8 cellular contexts compared by ENCODE assay signal in genomic region chr9:137453643-137454081, GRCh38. TPM values are rescaled to one million over a fixed set of nuclear protein-coding genes. Genes with fewer than 3 reads are reported as not detected.
A peak's percentile ranks its signal among the peaks of the same experiment; 100 is the strongest.
DNase-seq lines count a peak whose midpoint lies in the region; ATAC-seq and TF ChIP-seq lines count a peak whose summit lies in the region.

No MANE protein-coding gene starts in this region.

- H2AFZ ChIP-seq in OCI-LY1 (ENCODE audit: low read length), result no peak overlapping the region

- no peak for TF ChIP-seq EP300 in gastroesophageal sphincter (IDR thresholded peaks at IDR 0.05)

- no peak overlapping the region for H3K27ac Mint-ChIP-seq in activated T-helper 2 cell treated with anti-CD3 and anti-CD28 coated beads, Interferon-gamma antibody, Interleukin-2, Interleukin-4, amounts not matched to agents 10 μg/mL and 5 μg/mL and 100 μg/mL, durations not matched to agents 14 hours and 24 hours and 36 hours

- no peaks in the 10 kb centered on the region for H3K9me3 Mint-ChIP-seq in activated T-helper 2 cell treated with anti-CD3 and anti-CD28 coated beads, Interferon-gamma antibody, Interleukin-2, Interleukin-4, amounts not matched to agents 10 μg/mL and 5 μg/mL and 100 μg/mL, durations not matched to agents 14 hours and 24 hours and 36 hours

- peak; percentile 40 for ATAC-seq in GM21515 (IDR thresholded peaks at IDR 0.05; ENCODE audit: unreplicated experiment)
- ATAC-seq in gastroesophageal sphincter, result peak; percentile 80
- peak; percentile 63 for ATAC-seq in omental fat pad (ENCODE audit: low FRiP score)

- CTCF ChIA-PET in AG04450 (lab: Charles Lee), result no interaction called here

- H3K27me3 ChIP-seq in AG04450 (ENCODE audit: control insufficient read depth, insufficient read depth, low read length) (no peaks in the 10 kb centered on the region), OCI-LY1 (ENCODE audit: insufficient read depth, low read length) (no peaks in the 10 kb centered on the region), gastroesophageal sphincter (no peaks in the 10 kb centered on the region), vagina (no peaks in the 10 kb centered on the region)

- H3K4me1 Mint-ChIP-seq in activated T-helper 2 cell treated with anti-CD3 and anti-CD28 coated beads, Interferon-gamma antibody, Interleukin-2, Interleukin-4, amounts not matched to agents 10 μg/mL and 5 μg/mL and 100 μg/mL, durations not matched to agents 14 hours and 24 hours and 36 hours (ENCODE audit: low read depth), result peaks cover 16% of the 10 kb centered on the region

- WGBS in gastroesophageal sphincter (ENCODE audit: low coverage in 1 of 2), 2 donors, result no CpG with 5 or more reads among the region's 25 CpGs

- H3K27ac ChIP-seq in AG04450 (ENCODE audit: low read depth, low read length), result no peak overlapping the region
- H3K27ac ChIP-seq in OCI-LY1 (ENCODE audit: low read depth, low read length, poor library complexity, severe bottlenecking), result no peak overlapping the region
- peak overlapping the region in 1 of 4 donors; percentile 77 for H3K27ac ChIP-seq in gastroesophageal sphincter
- H3K27ac ChIP-seq in vagina, result no peak overlapping the region

- POLR2A ChIA-PET in AG04450 (lab: Yijun Ruan, JAX), result interaction anchor here (1.1 kb wide), 1 partner anchor 213 kb away, joined by 3 read pairs; the partner anchor contains the start of gene TUBB4B

- DNase-seq in AG04450 (ENCODE audit: low read depth, low spot score) (peak; percentile 20), omental fat pad (ENCODE audit: low spot score) (no peak), vagina (ENCODE audit: extremely low spot score in 2 of 2) (no peak), inferior parietal cortex (ENCODE audit: extremely low spot score) (no peak)
- peak; percentile 63 for DNase-seq in activated T-helper 2 cell treated with anti-CD3 and anti-CD28 coated beads, Interferon-gamma antibody, Interleukin-2, Interleukin-4, amounts not matched to agents 10 μg/mL and 5 μg/mL and 100 μg/mL, durations not matched to agents 14 hours and 24 hours and 36 hours (ENCODE audit: low spot score)

- peaks cover 39% of the 10 kb centered on the region for H3K36me3 Mint-ChIP-seq in activated T-helper 2 cell treated with anti-CD3 and anti-CD28 coated beads, Interferon-gamma antibody, Interleukin-2, Interleukin-4, amounts not matched to agents 10 μg/mL and 5 μg/mL and 100 μg/mL, durations not matched to agents 14 hours and 24 hours and 36 hours (ENCODE audit: low read depth)

- H3K36me3 ChIP-seq in OCI-LY1 (ENCODE audit: insufficient read depth, low read length) (peaks cover 31% of the 10 kb centered on the region), gastroesophageal sphincter (peaks cover 0 to 56% of the 10 kb centered on the region in 2 donors), vagina (peaks cover 0 to 9% of the 10 kb centered on the region in 2 donors)

- no peak for TF ChIP-seq POLR2A in gastroesophageal sphincter (IDR thresholded peaks at IDR 0.05)
- TF ChIP-seq POLR2A in vagina (IDR thresholded peaks at IDR 0.05), result no peak

- peak overlapping the region; percentile 33 for H3K4me3 Mint-ChIP-seq in activated T-helper 2 cell treated with anti-CD3 and anti-CD28 coated beads, Interferon-gamma antibody, Interleukin-2, Interleukin-4, amounts not matched to agents 10 μg/mL and 5 μg/mL and 100 μg/mL, durations not matched to agents 14 hours and 24 hours and 36 hours (ENCODE audit: low read depth)

- no peaks in the 10 kb centered on the region for H3K79me2 ChIP-seq in OCI-LY1 (ENCODE audit: insufficient read depth, low read length)

- no peaks in the 10 kb centered on the region for H3K27me3 Mint-ChIP-seq in activated T-helper 2 cell treated with anti-CD3 and anti-CD28 coated beads, Interferon-gamma antibody, Interleukin-2, Interleukin-4, amounts not matched to agents 10 μg/mL and 5 μg/mL and 100 μg/mL, durations not matched to agents 14 hours and 24 hours and 36 hours (ENCODE audit: low read depth)

- no peaks in the 10 kb centered on the region; the same call in 1 of the 2 replicates for H3K9me3 ChIP-seq in AG04450 (ENCODE audit: control insufficient read depth, insufficient read depth, low read length)
- H3K9me3 ChIP-seq in OCI-LY1 (ENCODE audit: low read length), result no peaks in the 10 kb centered on the region
- no peaks in the 10 kb centered on the region for H3K9me3 ChIP-seq in gastroesophageal sphincter
- H3K9me3 ChIP-seq in vagina, result no peaks in the 10 kb centered on the region

- H3F3A ChIP-seq in OCI-LY1 (ENCODE audit: insufficient read depth, low read length), result no peaks in the 10 kb centered on the region

- no peak overlapping the region for H3K4me2 ChIP-seq in OCI-LY1 (ENCODE audit: low read length)

- H3K4me3 ChIP-seq in AG04450 (ENCODE audit: low read depth, low read length), result peak overlapping the region; percentile 31; the same call in 1 of the 2 replicates
- peak overlapping the region; percentile 21 for H3K4me3 ChIP-seq in OCI-LY1 (ENCODE audit: low read depth, low read length, poor library complexity, severe bottlenecking)
- peak overlapping the region; percentile 7 to 56 for H3K4me3 ChIP-seq in gastroesophageal sphincter
- peak overlapping the region; percentile 11 to 38 for H3K4me3 ChIP-seq in vagina

- no peaks in the 10 kb centered on the region for H4K20me1 ChIP-seq in OCI-LY1 (ENCODE audit: insufficient read depth, low read length)

- no peak for TF ChIP-seq CTCF in AG04450 (IDR thresholded peaks at IDR 0.05; ENCODE audit: low read depth, low read length)
- no peak for TF ChIP-seq CTCF in OCI-LY1 (IDR thresholded peaks at IDR 0.05; ENCODE audit: low read length)
- no peak for TF ChIP-seq CTCF in gastroesophageal sphincter (IDR thresholded peaks at IDR 0.05)
- TF ChIP-seq CTCF in omental fat pad (IDR thresholded peaks at IDR 0.05), result no peak
- TF ChIP-seq CTCF in vagina (IDR thresholded peaks at IDR 0.05), result no peak

- intact Hi-C loops in activated T-helper 2 cell treated with anti-CD3 and anti-CD28 coated beads, Interferon-gamma antibody, Interleukin-2, Interleukin-4, amounts not matched to agents 10 μg/mL and 5 μg/mL and 100 μg/mL, durations not matched to agents 14 hours and 24 hours and 36 hours (cut with micrococcal nuclease), result loop anchor here (10.0 kb wide), 1 partner anchor 479 kb away; the partner anchor contains the start of gene PTGDS
- intact Hi-C loops in vagina (cut with DNase I), result no loop called here

- H3K9ac ChIP-seq in OCI-LY1 (ENCODE audit: low read length), result no peak overlapping the region

- no peaks in the 10 kb centered on the region for H3K9me2 ChIP-seq in OCI-LY1 (ENCODE audit: low read depth, low read length)

- peaks cover 29% of the 10 kb centered on the region for H3K4me1 ChIP-seq in OCI-LY1 (ENCODE audit: insufficient read depth, low read length, severe bottlenecking)
- peaks cover 0 to 58% (median 16%) of the 10 kb centered on the region in 3 donors for H3K4me1 ChIP-seq in gastroesophageal sphincter
- H3K4me1 ChIP-seq in vagina, result peaks cover 31% of the 10 kb centered on the region

RNA-seq across cellular contexts. Expression of gene NSMF, which starts 5.5 kb away (rescaled TPM):
- 20.7 and 27.6 TPM in 2 replicates for polyA plus RNA-seq in AG04450 (2011; rRNA removed)
- 17.5 and 27.3 TPM in 2 replicates for polyA minus RNA-seq in AG04450 (2011; rRNA and poly(A)+ RNA removed)
- 56.1 and 57.6 TPM in 2 replicates for total RNA-seq in activated T-helper 2 cell treated with anti-CD3 and anti-CD28 coated beads, Interferon-gamma antibody, Interleukin-2, Interleukin-4, amounts not matched to agents 10 μg/mL and 5 μg/mL and 100 μg/mL, durations not matched to agents 14 hours and 24 hours and 36 hours
- 10 to 100 TPM; 38.1 to 63.5 (median 49.1) TPM for total RNA-seq in gastroesophageal sphincter
- total RNA-seq in omental fat pad, result 10 to 100 TPM; 29.6 to 59.9 (median 31.5) TPM
- total RNA-seq in vagina, result 35.1 TPM

RNA-seq across cellular contexts. Expression of gene ENTPD8, which starts 12.5 kb away (rescaled TPM):
- polyA plus RNA-seq in AG04450 (2011; rRNA removed), result not detected in 2 replicates
- not detected in 2 replicates for polyA minus RNA-seq in AG04450 (2011; rRNA and poly(A)+ RNA removed)
- not detected in 2 replicates for total RNA-seq in activated T-helper 2 cell treated with anti-CD3 and anti-CD28 coated beads, Interferon-gamma antibody, Interleukin-2, Interleukin-4, amounts not matched to agents 10 μg/mL and 5 μg/mL and 100 μg/mL, durations not matched to agents 14 hours and 24 hours and 36 hours
- total RNA-seq in gastroesophageal sphincter, result under 1 TPM in 1 of 4 donors, not detected in 3; 0.57 TPM
- total RNA-seq in omental fat pad, result not detected
- total RNA-seq in vagina, result not detected

RNA-seq across cellular contexts. Expression of gene NOXA1, which starts 30.5 kb away (rescaled TPM):
- polyA plus RNA-seq in AG04450 (2011; rRNA removed), result 0.06 and 0.09 TPM in 2 replicates
- polyA minus RNA-seq in AG04450 (2011; rRNA and poly(A)+ RNA removed), result not detected in 2 replicates
- total RNA-seq in activated T-helper 2 cell treated with anti-CD3 and anti-CD28 coated beads, Interferon-gamma antibody, Interleukin-2, Interleukin-4, amounts not matched to agents 10 μg/mL and 5 μg/mL and 100 μg/mL, durations not matched to agents 14 hours and 24 hours and 36 hours, result 0.39 and 0.46 TPM in 2 replicates
- total RNA-seq in gastroesophageal sphincter, result 1 to 10 TPM; 1.1 to 4.2 (median 3.0) TPM
- total RNA-seq in omental fat pad, result 1 to 10 TPM in 3 of 4 donors, under 1 TPM in 1; 0.84 to 3.8 (median 2.1) TPM
- total RNA-seq in vagina, result 2.9 TPM

RNA-seq across cellular contexts. Expression of gene EXD3, which starts 30.7 kb away (rescaled TPM):
- polyA plus RNA-seq in AG04450 (2011; rRNA removed), result 4.0 and 5.4 TPM in 2 replicates
- 1.5 and 1.7 TPM in 2 replicates for polyA minus RNA-seq in AG04450 (2011; rRNA and poly(A)+ RNA removed)
- total RNA-seq in activated T-helper 2 cell treated with anti-CD3 and anti-CD28 coated beads, Interferon-gamma antibody, Interleukin-2, Interleukin-4, amounts not matched to agents 10 μg/mL and 5 μg/mL and 100 μg/mL, durations not matched to agents 14 hours and 24 hours and 36 hours, result 6.8 and 8.0 TPM in 2 replicates
- 10 to 100 TPM in 2 of 4 donors, 1 to 10 TPM in 2; 3.7 to 29.7 (median 10.9) TPM for total RNA-seq in gastroesophageal sphincter
- 10 to 100 TPM in 3 of 4 donors, 1 to 10 TPM in 1; 8.3 to 18.3 (median 10.5) TPM for total RNA-seq in omental fat pad
- total RNA-seq in vagina, result 35.6 TPM

Comparison
In these comparisons a context has a peak if more than half of its experiments do, and no peak if none do; other contexts are left out.
1. DNase-seq: peak in AG04450 (single experiment) and activated T-helper 2 cell treated with anti-CD3 and anti-CD28 coated beads, Interferon-gamma antibody, Interleukin-2, Interleukin-4, amounts not matched to agents 10 μg/mL and 5 μg/mL and 100 μg/mL, durations not matched to agents 14 hours and 24 hours and 36 hours (single experiment); none in omental fat pad (single experiment), vagina (0 of 2) and inferior parietal cortex (single experiment).
2. Peak in every context shown above with its lines, with median percentiles within 50 percentile points of each other: H3K4me3 ChIP-seq and ATAC-seq.